13 cellular contexts compared by ENCODE assay signal in the genomic region with DNA sequence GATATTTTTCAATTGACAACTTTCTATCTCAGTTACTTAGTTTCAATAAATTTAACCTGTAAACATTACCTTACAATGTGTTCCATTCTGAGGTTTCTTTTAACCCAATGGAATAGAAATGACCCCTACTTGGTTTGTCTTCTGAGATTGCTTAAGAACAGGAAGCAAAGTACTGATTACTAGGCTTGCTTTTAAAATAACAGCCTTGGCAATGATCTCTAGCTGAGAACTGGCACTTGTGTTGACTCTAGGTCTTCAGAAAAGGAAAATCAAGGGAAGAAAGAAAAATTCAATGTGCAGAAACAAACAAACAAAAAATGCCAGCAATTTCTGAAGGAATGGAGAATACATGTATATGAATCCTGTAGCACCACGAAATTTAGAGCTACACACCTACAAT.
"Had no signal": no experiment of that assay in that cellular context is flagged by ENCODE, and none has a peak within 500 bp of the region (broad histone marks: within the 10 kb centered on the region; RNA-seq: fewer than 3 reads in every experiment).

No MANE protein-coding gene starts in this region.

- H3K79me2 ChIP-seq: hepatocyte had no signal

- H3K4me1 ChIP-seq: prostate gland had no signal

- H2AFZ ChIP-seq: hepatocyte had no signal

- ATAC-seq: left ventricle myocardium superior had no signal

- H3K27ac ChIP-seq: coronary artery, epithelial cell of prostate, hepatocyte, prostate gland, right lobe of liver had no signal

- H3K4me2 ChIP-seq: hepatocyte had no signal

- DNase-seq: activated CD4-positive, alpha-beta T cell treated with anti-CD3 and anti-CD28 coated beads, Interleukin-2, amount 50 U/mL, for 1 hour; activated CD8-positive, alpha-beta memory T cell treated with anti-CD3 and anti-CD28 coated beads for 24 hours; activated naive CD8-positive, alpha-beta T cell treated with anti-CD3 and anti-CD28 coated beads for 36 hours; anterior cingulate cortex; effector CD8-positive, alpha-beta T cell; left ventricle myocardium superior; mesendoderm; occipital lobe; right lobe of liver had no signal

- H3K27me3 ChIP-seq: right lobe of liver had no signal

- H3K9me3 ChIP-seq: prostate gland, right lobe of liver had no signal

- H3K4me3 ChIP-seq: coronary artery, hepatocyte, prostate gland, right lobe of liver had no signal

- H3K36me3 ChIP-seq: prostate gland, right lobe of liver had no signal
